Comparison of ENCODE assay signal across 7 cellular contexts in genomic region chr19:7869910-7870511, GRCh38. TPM values are rescaled to one million over a fixed set of nuclear protein-coding genes. Genes with fewer than 3 reads are reported as not detected.
DNase-seq lines count a peak whose midpoint lies in the region; ATAC-seq and TF ChIP-seq lines count a peak whose summit lies in the region.

No MANE protein-coding gene starts in this region.

- DNase-seq in H7: peak; percentile 92
- DNase-seq in OCI-LY7 (ENCODE audit: low spot score): peak; percentile 89
- DNase-seq in activated gamma-delta T cell treated with Interleukin-2 at 50 U/mL for 16 hours: peak; percentile 44
- DNase-seq in right atrium auricular region (ENCODE audit: low spot score): no peak
- peak; percentile 73 for DNase-seq in stimulated activated CD4-positive, alpha-beta T cell treated with anti-CD3 and anti-CD28 coated beads, Interleukin-15, amount 100 ng/mL, for 24 hours

- H3K4me3 ChIP-seq in H7 (ENCODE audit: insufficient read depth, low read depth, low read length) (peak overlapping the region; percentile 43), OCI-LY7 (ENCODE audit: low read depth, low read length, poor library complexity, severe bottlenecking) (peak overlapping the region; percentile 65), right atrium auricular region (peak overlapping the region; percentile 29 to 55)

- no peak overlapping the region for H2AFZ ChIP-seq in OCI-LY7 (ENCODE audit: low read length)

- H3K27ac ChIP-seq in OCI-LY7 (ENCODE audit: low read depth, low read length, poor library complexity, severe bottlenecking): no peak overlapping the region
- peak overlapping the region; percentile 61 to 74 for H3K27ac ChIP-seq in right atrium auricular region

- H3K9me2 ChIP-seq in OCI-LY7 (ENCODE audit: insufficient read depth, low read length): no peaks in the 10 kb centered on the region

- H3K9me3 ChIP-seq in OCI-LY7 (ENCODE audit: low read length) (no peaks in the 10 kb centered on the region), right atrium auricular region (no peaks in the 10 kb centered on the region)

- POLR2A ChIA-PET in OCI-LY7 (lab: Charles Lee): no interaction called here

- peak overlapping the region; percentile 84 for H3K4me2 ChIP-seq in OCI-LY7 (ENCODE audit: low read length)

- no peak for ATAC-seq in HG02798 (IDR thresholded peaks at IDR 0.05; ENCODE audit: poor library complexity, unreplicated experiment)
- ATAC-seq in GM19397 (IDR thresholded peaks at IDR 0.05; ENCODE audit: unreplicated experiment): no peak

- TF ChIP-seq CTCF in OCI-LY7 (conservative IDR thresholded peaks at IDR 0.05; ENCODE audit: low read length): no peak
- TF ChIP-seq CTCF in right atrium auricular region (IDR thresholded peaks at IDR 0.05): no peak

- H4K20me1 ChIP-seq in OCI-LY7 (ENCODE audit: insufficient read depth, low read length): no peaks in the 10 kb centered on the region

- BruUV-seq in OCI-LY7 (replicated peaks; lab: Mats Ljungman, UMichigan): no TSS peak

- H3K4me1 ChIP-seq in OCI-LY7 (ENCODE audit: insufficient read depth, low read length, poor library complexity, severe bottlenecking) (peaks cover 40% of the 10 kb centered on the region), right atrium auricular region (peaks cover 0 to 49% of the 10 kb centered on the region in 2 donors)

- CTCF ChIA-PET in OCI-LY7 (lab: Charles Lee; ENCODE audit: unreplicated experiment): interaction anchor here (0.6 to 1.8 kb wide), 7 partner anchors 12 to 66 kb away, joined by 3 to 6 read pairs (median 3); no protein-coding TSS in a partner anchor

- H3K36me3 ChIP-seq in H7 (replicated peaks; ENCODE audit: control insufficient read depth, insufficient read depth, low read length) (no peaks in the 10 kb centered on the region), OCI-LY7 (ENCODE audit: insufficient read depth, low read length) (no peaks in the 10 kb centered on the region), right atrium auricular region (no peaks in the 10 kb centered on the region)

- H3K27me3 ChIP-seq in H7 (ENCODE audit: control insufficient read depth, insufficient read depth, low read length) (peaks cover 54% of the 10 kb centered on the region), right atrium auricular region (peaks cover 0 to 5% of the 10 kb centered on the region in 2 donors)

- no peaks in the 10 kb centered on the region for H3K79me2 ChIP-seq in OCI-LY7 (ENCODE audit: insufficient read depth, low read depth, low read length)

- intact Hi-C loops in OCI-LY7 (cut with micrococcal nuclease; ENCODE audit: unreplicated experiment): loop anchor here (1.0 to 2.0 kb wide), 2 partner anchors 8 to 51 kb away; partner anchors contain the start of gene SNAPC2

RNA-seq across cellular contexts. Expression of gene PRR36, which starts 4.2 kb away (rescaled TPM):
- total RNA-seq in H7 (2014; rRNA removed; shearing (Covaris generic)): 0.14 and 0.22 TPM in 2 replicates
- total RNA-seq in OCI-LY7 (2014; rRNA removed; shearing (Covaris generic)): not detected in 2 replicates
- 0.17 TPM in 1 of 2 replicates, not detected in the other for total RNA-seq in OCI-LY7 (2022)
- not detected for total RNA-seq in right atrium auricular region

RNA-seq across cellular contexts. Expression of gene LRRC8E, which starts 18.3 kb away (rescaled TPM):
- 1.6 and 4.0 TPM in 2 replicates for total RNA-seq in H7 (2014; rRNA removed; shearing (Covaris generic))
- total RNA-seq in OCI-LY7 (2014; rRNA removed; shearing (Covaris generic)): 0.08 TPM in 1 of 2 replicates, not detected in the other
- total RNA-seq in OCI-LY7 (2022) (not detected in 2 replicates), right atrium auricular region (1 to 10 TPM; 1.5 to 2.1 TPM)

RNA-seq across cellular contexts. Expression of gene MAP2K7, which starts 33.7 kb away (rescaled TPM):
- 21.1 and 24.3 TPM in 2 replicates for total RNA-seq in H7 (2014; rRNA removed; shearing (Covaris generic))
- 19.4 and 23.2 TPM in 2 replicates for total RNA-seq in OCI-LY7 (2014; rRNA removed; shearing (Covaris generic))
- total RNA-seq in OCI-LY7 (2022) (44.5 and 48.1 TPM in 2 replicates), right atrium auricular region (10 to 100 TPM; 12.0 to 14.4 TPM)

RNA-seq across cellular contexts. Expression of gene EVI5L, which starts 40.0 kb away (rescaled TPM):
- total RNA-seq in H7 (2014; rRNA removed; shearing (Covaris generic)): 3.5 and 5.0 TPM in 2 replicates
- 2.7 and 7.4 TPM in 2 replicates for total RNA-seq in OCI-LY7 (2014; rRNA removed; shearing (Covaris generic))
- 5.5 and 5.9 TPM in 2 replicates for total RNA-seq in OCI-LY7 (2022)
- 10 to 100 TPM; 14.2 to 17.4 TPM for total RNA-seq in right atrium auricular region

RNA-seq across cellular contexts. Expression of gene TGFBR3L, which starts 44.6 kb away (rescaled TPM):
- total RNA-seq in H7 (2014; rRNA removed; shearing (Covaris generic)): 1.7 TPM in 1 of 2 replicates, not detected in the other
- 0.13 TPM in 1 of 2 replicates, not detected in the other for total RNA-seq in OCI-LY7 (2014; rRNA removed; shearing (Covaris generic))
- total RNA-seq in OCI-LY7 (2022) (0.61 and 0.74 TPM in 2 replicates), right atrium auricular region (10 to 100 TPM; 22.1 to 26.7 TPM)
